Comparison of ENCODE assay signal across 1 cellular context in the genomic region with DNA sequence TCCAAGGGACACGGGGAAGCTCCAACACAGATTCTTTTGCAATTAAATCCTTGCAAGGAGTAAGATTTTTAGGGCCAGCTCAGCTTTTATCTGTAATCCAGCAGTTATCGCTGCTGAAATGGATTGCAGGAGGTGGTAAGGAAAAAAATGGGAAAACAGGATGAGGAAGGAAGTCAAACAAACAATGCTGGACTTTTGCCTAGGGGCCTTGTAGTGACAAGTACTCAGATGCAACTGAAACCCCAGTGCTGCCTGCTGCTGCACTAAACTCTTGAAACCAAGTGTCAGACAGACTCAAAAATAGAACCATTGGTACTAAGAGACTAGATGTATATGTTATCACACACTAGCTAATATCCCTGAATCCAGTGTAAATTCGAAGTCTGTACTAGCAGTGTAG.
A peak's percentile ranks its signal among the peaks of the same experiment; 100 is the strongest.
TF ChIP-seq lines count a peak whose summit lies in the region.

No MANE protein-coding gene starts in this region.

TF ChIP-seq in HepG2, 621 proteins besides CTCF, POLR2A, EP300 and RAD21 (continued from another document and continues in another):
- TF ChIP-seq, protein P1, sequence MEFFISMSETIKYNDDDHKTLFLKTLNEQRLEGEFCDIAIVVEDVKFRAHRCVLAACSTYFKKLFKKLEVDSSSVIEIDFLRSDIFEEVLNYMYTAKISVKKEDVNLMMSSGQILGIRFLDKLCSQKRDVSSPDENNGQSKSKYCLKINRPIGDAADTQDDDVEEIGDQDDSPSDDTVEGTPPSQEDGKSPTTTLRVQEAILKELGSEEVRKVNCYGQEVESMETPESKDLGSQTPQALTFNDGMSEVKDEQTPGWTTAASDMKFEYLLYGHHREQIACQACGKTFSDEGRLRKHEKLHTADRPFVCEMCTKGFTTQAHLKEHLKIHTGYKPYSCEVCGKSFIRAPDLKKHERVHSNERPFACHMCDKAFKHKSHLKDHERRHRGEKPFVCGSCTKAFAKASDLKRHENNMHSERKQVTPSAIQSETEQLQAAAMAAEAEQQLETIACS (CRISPR knock-in tag; IDR thresholded peaks at IDR 0.05) = no peak
- TF ChIP-seq CBFB (CRISPR knock-in tag; IDR thresholded peaks at IDR 0.05) (no peak), POLR2G (IDR thresholded peaks at IDR 0.05; ENCODE audit: low read depth, low read length) (no peak), ZNF33A (CRISPR knock-in tag; IDR thresholded peaks at IDR 0.05; ENCODE audit: borderline replicate concordance) (no peak), SALL2 (CRISPR knock-in tag; IDR thresholded peaks at IDR 0.05) (no peak), NR1H2 (CRISPR knock-in tag; IDR thresholded peaks at IDR 0.05; ENCODE audit: borderline replicate concordance, low read depth) (no peak), TARDBP (CRISPR knock-in tag; IDR thresholded peaks at IDR 0.05) (no peak), SNAPC2 (CRISPR knock-in tag; IDR thresholded peaks at IDR 0.05) (no peak), ZNF567 (CRISPR knock-in tag; IDR thresholded peaks at IDR 0.05; ENCODE audit: borderline replicate concordance) (no peak), DR1 (CRISPR knock-in tag; IDR thresholded peaks at IDR 0.05) (no peak), ZNF160 (CRISPR knock-in tag; IDR thresholded peaks at IDR 0.05) (no peak), ZNF234 (CRISPR knock-in tag; conservative IDR thresholded peaks at IDR 0.05) (no peak), BHLHE40 (IDR thresholded peaks at IDR 0.05; ENCODE audit: low read length) (no peak), CHD2 (IDR thresholded peaks at IDR 0.05; ENCODE audit: low read depth, low read length) (no peak), ZNF747 (CRISPR knock-in tag; IDR thresholded peaks at IDR 0.05; ENCODE audit: borderline replicate concordance) (no peak), HOXA9 (CRISPR knock-in tag; IDR thresholded peaks at IDR 0.05; ENCODE audit: borderline replicate concordance) (no peak), ZNF326 (CRISPR knock-in tag; IDR thresholded peaks at IDR 0.05; ENCODE audit: borderline replicate concordance) (no peak), ZNF878 (CRISPR knock-in tag; IDR thresholded peaks at IDR 0.05) (no peak), ATAD3A (CRISPR knock-in tag; IDR thresholded peaks at IDR 0.05) (no peak), FOXK2 (IDR thresholded peaks at IDR 0.05) (no peak)
- TF ChIP-seq, protein P2, sequence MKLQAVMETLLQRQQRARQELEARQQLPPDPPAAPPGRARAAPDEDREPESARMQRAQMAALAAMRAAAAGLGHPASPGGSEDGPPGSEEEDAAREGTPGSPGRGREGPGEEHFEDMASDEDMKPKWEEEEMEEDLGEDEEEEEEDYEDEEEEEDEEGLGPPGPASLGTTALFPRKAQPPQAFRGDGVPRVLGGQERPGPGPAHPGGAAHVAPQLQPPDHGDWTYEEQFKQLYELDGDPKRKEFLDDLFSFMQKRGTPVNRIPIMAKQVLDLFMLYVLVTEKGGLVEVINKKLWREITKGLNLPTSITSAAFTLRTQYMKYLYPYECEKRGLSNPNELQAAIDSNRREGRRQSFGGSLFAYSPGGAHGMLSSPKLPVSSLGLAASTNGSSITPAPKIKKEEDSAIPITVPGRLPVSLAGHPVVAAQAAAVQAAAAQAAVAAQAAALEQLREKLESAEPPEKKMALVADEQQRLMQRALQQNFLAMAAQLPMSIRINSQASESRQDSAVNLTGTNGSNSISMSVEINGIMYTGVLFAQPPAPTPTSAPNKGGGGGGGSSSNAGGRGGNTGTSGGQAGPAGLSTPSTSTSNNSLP (IDR thresholded peaks at IDR 0.05; ENCODE audit: low read depth, low read length) = no peak
- TF ChIP-seq, protein P3, sequence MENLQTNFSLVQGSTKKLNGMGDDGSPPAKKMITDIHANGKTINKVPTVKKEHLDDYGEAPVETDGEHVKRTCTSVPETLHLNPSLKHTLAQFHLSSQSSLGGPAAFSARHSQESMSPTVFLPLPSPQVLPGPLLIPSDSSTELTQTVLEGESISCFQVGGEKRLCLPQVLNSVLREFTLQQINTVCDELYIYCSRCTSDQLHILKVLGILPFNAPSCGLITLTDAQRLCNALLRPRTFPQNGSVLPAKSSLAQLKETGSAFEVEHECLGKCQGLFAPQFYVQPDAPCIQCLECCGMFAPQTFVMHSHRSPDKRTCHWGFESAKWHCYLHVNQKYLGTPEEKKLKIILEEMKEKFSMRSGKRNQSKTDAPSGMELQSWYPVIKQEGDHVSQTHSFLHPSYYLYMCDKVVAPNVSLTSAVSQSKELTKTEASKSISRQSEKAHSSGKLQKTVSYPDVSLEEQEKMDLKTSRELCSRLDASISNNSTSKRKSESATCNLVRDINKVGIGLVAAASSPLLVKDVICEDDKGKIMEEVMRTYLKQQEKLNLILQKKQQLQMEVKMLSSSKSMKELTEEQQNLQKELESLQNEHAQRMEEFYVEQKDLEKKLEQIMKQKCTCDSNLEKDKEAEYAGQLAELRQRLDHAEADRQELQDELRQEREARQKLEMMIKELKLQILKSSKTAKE (CRISPR knock-in tag; IDR thresholded peaks at IDR 0.05; ENCODE audit: borderline replicate concordance) = no peak
- TF ChIP-seq, protein P4, sequence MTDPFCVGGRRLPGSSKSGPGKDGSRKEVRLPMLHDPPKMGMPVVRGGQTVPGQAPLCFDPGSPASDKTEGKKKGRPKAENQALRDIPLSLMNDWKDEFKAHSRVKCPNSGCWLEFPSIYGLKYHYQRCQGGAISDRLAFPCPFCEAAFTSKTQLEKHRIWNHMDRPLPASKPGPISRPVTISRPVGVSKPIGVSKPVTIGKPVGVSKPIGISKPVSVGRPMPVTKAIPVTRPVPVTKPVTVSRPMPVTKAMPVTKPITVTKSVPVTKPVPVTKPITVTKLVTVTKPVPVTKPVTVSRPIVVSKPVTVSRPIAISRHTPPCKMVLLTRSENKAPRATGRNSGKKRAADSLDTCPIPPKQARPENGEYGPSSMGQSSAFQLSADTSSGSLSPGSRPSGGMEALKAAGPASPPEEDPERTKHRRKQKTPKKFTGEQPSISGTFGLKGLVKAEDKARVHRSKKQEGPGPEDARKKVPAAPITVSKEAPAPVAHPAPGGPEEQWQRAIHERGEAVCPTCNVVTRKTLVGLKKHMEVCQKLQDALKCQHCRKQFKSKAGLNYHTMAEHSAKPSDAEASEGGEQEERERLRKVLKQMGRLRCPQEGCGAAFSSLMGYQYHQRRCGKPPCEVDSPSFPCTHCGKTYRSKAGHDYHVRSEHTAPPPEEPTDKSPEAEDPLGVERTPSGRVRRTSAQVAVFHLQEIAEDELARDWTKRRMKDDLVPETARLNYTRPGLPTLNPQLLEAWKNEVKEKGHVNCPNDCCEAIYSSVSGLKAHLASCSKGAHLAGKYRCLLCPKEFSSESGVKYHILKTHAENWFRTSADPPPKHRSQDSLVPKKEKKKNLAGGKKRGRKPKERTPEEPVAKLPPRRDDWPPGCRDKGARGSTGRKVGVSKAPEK (CRISPR knock-in tag; IDR thresholded peaks at IDR 0.05; ENCODE audit: borderline replicate concordance) = no peak
- TF ChIP-seq, protein P5, sequence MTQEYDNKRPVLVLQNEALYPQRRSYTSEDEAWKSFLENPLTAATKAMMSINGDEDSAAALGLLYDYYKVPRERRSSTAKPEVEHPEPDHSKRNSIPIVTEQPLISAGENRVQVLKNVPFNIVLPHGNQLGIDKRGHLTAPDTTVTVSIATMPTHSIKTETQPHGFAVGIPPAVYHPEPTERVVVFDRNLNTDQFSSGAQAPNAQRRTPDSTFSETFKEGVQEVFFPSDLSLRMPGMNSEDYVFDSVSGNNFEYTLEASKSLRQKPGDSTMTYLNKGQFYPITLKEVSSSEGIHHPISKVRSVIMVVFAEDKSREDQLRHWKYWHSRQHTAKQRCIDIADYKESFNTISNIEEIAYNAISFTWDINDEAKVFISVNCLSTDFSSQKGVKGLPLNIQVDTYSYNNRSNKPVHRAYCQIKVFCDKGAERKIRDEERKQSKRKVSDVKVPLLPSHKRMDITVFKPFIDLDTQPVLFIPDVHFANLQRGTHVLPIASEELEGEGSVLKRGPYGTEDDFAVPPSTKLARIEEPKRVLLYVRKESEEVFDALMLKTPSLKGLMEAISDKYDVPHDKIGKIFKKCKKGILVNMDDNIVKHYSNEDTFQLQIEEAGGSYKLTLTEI (CRISPR knock-in tag; conservative IDR thresholded peaks at IDR 0.05) = no peak
- TF ChIP-seq, protein P6, sequence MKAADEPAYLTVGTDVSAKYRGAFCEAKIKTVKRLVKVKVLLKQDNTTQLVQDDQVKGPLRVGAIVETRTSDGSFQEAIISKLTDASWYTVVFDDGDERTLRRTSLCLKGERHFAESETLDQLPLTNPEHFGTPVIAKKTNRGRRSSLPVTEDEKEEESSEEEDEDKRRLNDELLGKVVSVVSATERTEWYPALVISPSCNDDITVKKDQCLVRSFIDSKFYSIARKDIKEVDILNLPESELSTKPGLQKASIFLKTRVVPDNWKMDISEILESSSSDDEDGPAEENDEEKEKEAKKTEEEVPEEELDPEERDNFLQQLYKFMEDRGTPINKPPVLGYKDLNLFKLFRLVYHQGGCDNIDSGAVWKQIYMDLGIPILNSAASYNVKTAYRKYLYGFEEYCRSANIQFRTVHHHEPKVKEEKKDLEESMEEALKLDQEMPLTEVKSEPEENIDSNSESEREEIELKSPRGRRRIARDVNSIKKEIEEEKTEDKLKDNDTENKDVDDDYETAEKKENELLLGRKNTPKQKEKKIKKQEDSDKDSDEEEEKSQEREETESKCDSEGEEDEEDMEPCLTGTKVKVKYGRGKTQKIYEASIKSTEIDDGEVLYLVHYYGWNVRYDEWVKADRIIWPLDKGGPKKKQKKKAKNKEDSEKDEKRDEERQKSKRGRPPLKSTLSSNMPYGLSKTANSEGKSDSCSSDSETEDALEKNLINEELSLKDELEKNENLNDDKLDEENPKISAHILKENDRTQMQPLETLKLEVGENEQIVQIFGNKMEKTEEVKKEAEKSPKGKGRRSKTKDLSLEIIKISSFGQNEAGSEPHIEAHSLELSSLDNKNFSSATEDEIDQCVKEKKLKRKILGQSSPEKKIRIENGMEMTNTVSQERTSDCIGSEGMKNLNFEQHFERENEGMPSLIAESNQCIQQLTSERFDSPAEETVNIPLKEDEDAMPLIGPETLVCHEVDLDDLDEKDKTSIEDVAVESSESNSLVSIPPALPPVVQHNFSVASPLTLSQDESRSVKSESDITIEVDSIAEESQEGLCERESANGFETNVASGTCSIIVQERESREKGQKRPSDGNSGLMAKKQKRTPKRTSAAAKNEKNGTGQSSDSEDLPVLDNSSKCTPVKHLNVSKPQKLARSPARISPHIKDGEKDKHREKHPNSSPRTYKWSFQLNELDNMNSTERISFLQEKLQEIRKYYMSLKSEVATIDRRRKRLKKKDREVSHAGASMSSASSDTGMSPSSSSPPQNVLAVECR (CRISPR knock-in tag; IDR thresholded peaks at IDR 0.05; ENCODE audit: borderline replicate concordance) = no peak
- TF ChIP-seq, protein P7, sequence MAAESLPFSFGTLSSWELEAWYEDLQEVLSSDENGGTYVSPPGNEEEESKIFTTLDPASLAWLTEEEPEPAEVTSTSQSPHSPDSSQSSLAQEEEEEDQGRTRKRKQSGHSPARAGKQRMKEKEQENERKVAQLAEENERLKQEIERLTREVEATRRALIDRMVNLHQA (CRISPR knock-in tag; IDR thresholded peaks at IDR 0.05) = no peak
- TF ChIP-seq, protein P8, sequence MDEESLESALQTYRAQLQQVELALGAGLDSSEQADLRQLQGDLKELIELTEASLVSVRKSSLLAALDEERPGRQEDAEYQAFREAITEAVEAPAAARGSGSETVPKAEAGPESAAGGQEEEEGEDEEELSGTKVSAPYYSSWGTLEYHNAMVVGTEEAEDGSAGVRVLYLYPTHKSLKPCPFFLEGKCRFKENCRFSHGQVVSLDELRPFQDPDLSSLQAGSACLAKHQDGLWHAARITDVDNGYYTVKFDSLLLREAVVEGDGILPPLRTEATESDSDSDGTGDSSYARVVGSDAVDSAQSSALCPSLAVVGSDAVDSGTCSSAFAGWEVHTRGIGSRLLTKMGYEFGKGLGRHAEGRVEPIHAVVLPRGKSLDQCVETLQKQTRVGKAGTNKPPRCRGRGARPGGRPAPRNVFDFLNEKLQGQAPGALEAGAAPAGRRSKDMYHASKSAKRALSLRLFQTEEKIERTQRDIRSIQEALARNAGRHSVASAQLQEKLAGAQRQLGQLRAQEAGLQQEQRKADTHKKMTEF (CRISPR knock-in tag; IDR thresholded peaks at IDR 0.05) = 0 out of 2 replicates have a peak, but pooled peaks have one; percentile 38
- TF ChIP-seq, protein P9, sequence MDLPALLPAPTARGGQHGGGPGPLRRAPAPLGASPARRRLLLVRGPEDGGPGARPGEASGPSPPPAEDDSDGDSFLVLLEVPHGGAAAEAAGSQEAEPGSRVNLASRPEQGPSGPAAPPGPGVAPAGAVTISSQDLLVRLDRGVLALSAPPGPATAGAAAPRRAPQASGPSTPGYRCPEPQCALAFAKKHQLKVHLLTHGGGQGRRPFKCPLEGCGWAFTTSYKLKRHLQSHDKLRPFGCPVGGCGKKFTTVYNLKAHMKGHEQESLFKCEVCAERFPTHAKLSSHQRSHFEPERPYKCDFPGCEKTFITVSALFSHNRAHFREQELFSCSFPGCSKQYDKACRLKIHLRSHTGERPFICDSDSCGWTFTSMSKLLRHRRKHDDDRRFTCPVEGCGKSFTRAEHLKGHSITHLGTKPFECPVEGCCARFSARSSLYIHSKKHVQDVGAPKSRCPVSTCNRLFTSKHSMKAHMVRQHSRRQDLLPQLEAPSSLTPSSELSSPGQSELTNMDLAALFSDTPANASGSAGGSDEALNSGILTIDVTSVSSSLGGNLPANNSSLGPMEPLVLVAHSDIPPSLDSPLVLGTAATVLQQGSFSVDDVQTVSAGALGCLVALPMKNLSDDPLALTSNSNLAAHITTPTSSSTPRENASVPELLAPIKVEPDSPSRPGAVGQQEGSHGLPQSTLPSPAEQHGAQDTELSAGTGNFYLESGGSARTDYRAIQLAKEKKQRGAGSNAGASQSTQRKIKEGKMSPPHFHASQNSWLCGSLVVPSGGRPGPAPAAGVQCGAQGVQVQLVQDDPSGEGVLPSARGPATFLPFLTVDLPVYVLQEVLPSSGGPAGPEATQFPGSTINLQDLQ (CRISPR knock-in tag; IDR thresholded peaks at IDR 0.05) = no peak
- TF ChIP-seq, protein P10, sequence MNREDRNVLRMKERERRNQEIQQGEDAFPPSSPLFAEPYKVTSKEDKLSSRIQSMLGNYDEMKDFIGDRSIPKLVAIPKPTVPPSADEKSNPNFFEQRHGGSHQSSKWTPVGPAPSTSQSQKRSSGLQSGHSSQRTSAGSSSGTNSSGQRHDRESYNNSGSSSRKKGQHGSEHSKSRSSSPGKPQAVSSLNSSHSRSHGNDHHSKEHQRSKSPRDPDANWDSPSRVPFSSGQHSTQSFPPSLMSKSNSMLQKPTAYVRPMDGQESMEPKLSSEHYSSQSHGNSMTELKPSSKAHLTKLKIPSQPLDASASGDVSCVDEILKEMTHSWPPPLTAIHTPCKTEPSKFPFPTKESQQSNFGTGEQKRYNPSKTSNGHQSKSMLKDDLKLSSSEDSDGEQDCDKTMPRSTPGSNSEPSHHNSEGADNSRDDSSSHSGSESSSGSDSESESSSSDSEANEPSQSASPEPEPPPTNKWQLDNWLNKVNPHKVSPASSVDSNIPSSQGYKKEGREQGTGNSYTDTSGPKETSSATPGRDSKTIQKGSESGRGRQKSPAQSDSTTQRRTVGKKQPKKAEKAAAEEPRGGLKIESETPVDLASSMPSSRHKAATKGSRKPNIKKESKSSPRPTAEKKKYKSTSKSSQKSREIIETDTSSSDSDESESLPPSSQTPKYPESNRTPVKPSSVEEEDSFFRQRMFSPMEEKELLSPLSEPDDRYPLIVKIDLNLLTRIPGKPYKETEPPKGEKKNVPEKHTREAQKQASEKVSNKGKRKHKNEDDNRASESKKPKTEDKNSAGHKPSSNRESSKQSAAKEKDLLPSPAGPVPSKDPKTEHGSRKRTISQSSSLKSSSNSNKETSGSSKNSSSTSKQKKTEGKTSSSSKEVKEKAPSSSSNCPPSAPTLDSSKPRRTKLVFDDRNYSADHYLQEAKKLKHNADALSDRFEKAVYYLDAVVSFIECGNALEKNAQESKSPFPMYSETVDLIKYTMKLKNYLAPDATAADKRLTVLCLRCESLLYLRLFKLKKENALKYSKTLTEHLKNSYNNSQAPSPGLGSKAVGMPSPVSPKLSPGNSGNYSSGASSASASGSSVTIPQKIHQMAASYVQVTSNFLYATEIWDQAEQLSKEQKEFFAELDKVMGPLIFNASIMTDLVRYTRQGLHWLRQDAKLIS (CRISPR knock-in tag; IDR thresholded peaks at IDR 0.05) = no peak
- TF ChIP-seq, protein P11, sequence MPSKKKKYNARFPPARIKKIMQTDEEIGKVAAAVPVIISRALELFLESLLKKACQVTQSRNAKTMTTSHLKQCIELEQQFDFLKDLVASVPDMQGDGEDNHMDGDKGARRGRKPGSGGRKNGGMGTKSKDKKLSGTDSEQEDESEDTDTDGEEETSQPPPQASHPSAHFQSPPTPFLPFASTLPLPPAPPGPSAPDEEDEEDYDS (CRISPR knock-in tag; IDR thresholded peaks at IDR 0.05) = no peak
